In genomic region chr6:163355471-163355991, GRCh38 we compare ENCODE assay signal across 8 cellular contexts. TPM values are rescaled to one million over a fixed set of nuclear protein-coding genes. Genes with fewer than 3 reads are reported as not detected.
A peak's percentile ranks its signal among the peaks of the same experiment; 100 is the strongest.
DNase-seq lines count a peak whose midpoint lies in the region; ATAC-seq, FAIRE-seq and TF ChIP-seq lines count a peak whose summit lies in the region.

No MANE protein-coding gene starts in this region.

- H3K4me1 ChIP-seq in astrocyte (ENCODE audit: insufficient read depth, low read length) (peaks cover 23% of the 10 kb centered on the region), left lung (peaks cover 12 to 48% of the 10 kb centered on the region in 2 donors), thoracic aorta (ENCODE audit: control insufficient read depth in 1 of 2, low read depth in 2 of 2) (peaks cover 7 to 19% of the 10 kb centered on the region in 2 donors)

- H3K27me3 ChIP-seq in astrocyte (ENCODE audit: insufficient read depth, low read length) (no peaks in the 10 kb centered on the region), left lung (no peaks in the 10 kb centered on the region), thoracic aorta (replicated peaks; ENCODE audit: insufficient read depth) (no peaks in the 10 kb centered on the region)

- H3K27ac ChIP-seq in astrocyte (ENCODE audit: low read depth, low read length) (peak overlapping the region; percentile 71), left lung (peak overlapping the region; percentile 59 to 90), thoracic aorta (peak overlapping the region; percentile 30 to 86)

- H3K4me1 Mint-ChIP-seq in astrocyte (ENCODE audit: low read depth, unreplicated experiment): peaks cover 28% of the 10 kb centered on the region
- no peaks in the 10 kb centered on the region for H3K4me1 Mint-ChIP-seq in activated T-cell treated with anti-CD3 and anti-CD28 coated beads, Interleukin-2, amount 50 U/mL, for 24 hours (ENCODE audit: low read depth)

- H3K79me2 ChIP-seq in astrocyte (ENCODE audit: insufficient read depth, low read length): no peaks in the 10 kb centered on the region

- TF ChIP-seq CTCF in astrocyte (IDR thresholded peaks at IDR 0.05; ENCODE audit: insufficient read depth, low read depth, low read length) (no peak), left lung (IDR thresholded peaks at IDR 0.05) (no peak), thoracic aorta (IDR thresholded peaks at IDR 0.05) (no peak)

- FAIRE-seq in astrocyte (lab: Jason Lieb, UNC): peak; percentile 67

- peak overlapping the region; percentile 85 for H3K4me2 ChIP-seq in astrocyte (ENCODE audit: low read length)

- H3K9ac ChIP-seq in astrocyte (ENCODE audit: low read length): peak overlapping the region; percentile 52

- peak overlapping the region; percentile 93 for H3K27ac Mint-ChIP-seq in astrocyte (ENCODE audit: unreplicated experiment)
- no peak overlapping the region for H3K27ac Mint-ChIP-seq in activated T-cell treated with anti-CD3 and anti-CD28 coated beads, Interleukin-2, amount 50 U/mL, for 24 hours

- intact Hi-C loops in left lung (cut with DNase I): no loop called here

- ATAC-seq in HG03159 (IDR thresholded peaks at IDR 0.05; ENCODE audit: unreplicated experiment) (peak; percentile 24), left lung (peak; percentile 72), thoracic aorta (ENCODE audit: insufficient number of reproducible peaks, low FRiP score, low read depth) (peak; percentile 65)

- H3K27me3 Mint-ChIP-seq in astrocyte (ENCODE audit: low read depth, unreplicated experiment): no peaks in the 10 kb centered on the region
- H3K27me3 Mint-ChIP-seq in activated T-cell treated with anti-CD3 and anti-CD28 coated beads, Interleukin-2, amount 50 U/mL, for 24 hours: peaks cover 13% of the 10 kb centered on the region

- no peaks in the 10 kb centered on the region for H4K20me1 ChIP-seq in astrocyte (ENCODE audit: insufficient read depth, low read length)

- peak overlapping the region; percentile 69 for H3K4me3 Mint-ChIP-seq in astrocyte (ENCODE audit: unreplicated experiment)
- H3K4me3 Mint-ChIP-seq in activated T-cell treated with anti-CD3 and anti-CD28 coated beads, Interleukin-2, amount 50 U/mL, for 24 hours: no peak overlapping the region

- H3K36me3 Mint-ChIP-seq in astrocyte (ENCODE audit: low read depth, unreplicated experiment): no peaks in the 10 kb centered on the region
- no peaks in the 10 kb centered on the region for H3K36me3 Mint-ChIP-seq in activated T-cell treated with anti-CD3 and anti-CD28 coated beads, Interleukin-2, amount 50 U/mL, for 24 hours (ENCODE audit: low read depth)

- in situ Hi-C loops in G401 (cut with HindIII; ENCODE audit: low sequenced_read_pairs): no loop called here

- H3K36me3 ChIP-seq in astrocyte (ENCODE audit: insufficient read depth, low read length) (no peaks in the 10 kb centered on the region), left lung (no peaks in the 10 kb centered on the region), thoracic aorta (no peaks in the 10 kb centered on the region)

- peak overlapping the region; percentile 79 for H2AFZ ChIP-seq in astrocyte (ENCODE audit: low read depth, low read length)

- DNase-seq in G401 (ENCODE audit: low spot score) (peak; percentile 14), astrocyte (ENCODE audit: low read depth) (peak; percentile 81), left lung (peak; percentile 74 to 85), thoracic aorta (ENCODE audit: low spot score) (no peak), COLO668 (lab: John Stamatoyannopoulos, UW; ENCODE audit: unreplicated experiment) (no peak), NCI-H146 treated with DMSO at 0.1 percent for 48 hours (lab: John Stamatoyannopoulos, UW; ENCODE audit: unreplicated experiment) (no peak)
- no peak for DNase-seq in activated T-cell treated with anti-CD3 and anti-CD28 coated beads, Interleukin-2, amount 50 U/mL, for 24 hours

- H3K9me3 Mint-ChIP-seq in astrocyte (ENCODE audit: unreplicated experiment): no peaks in the 10 kb centered on the region
- H3K9me3 Mint-ChIP-seq in activated T-cell treated with anti-CD3 and anti-CD28 coated beads, Interleukin-2, amount 50 U/mL, for 24 hours: no peaks in the 10 kb centered on the region

- peak overlapping the region; percentile 47 for H3K4me3 ChIP-seq in astrocyte (ENCODE audit: insufficient read depth, low read depth, low read length)
- H3K4me3 ChIP-seq in left lung: no peak overlapping the region
- H3K4me3 ChIP-seq in thoracic aorta: peak overlapping the region; percentile 66

- H3K9me3 ChIP-seq in astrocyte (ENCODE audit: insufficient read depth, low read depth, low read length) (no peaks in the 10 kb centered on the region), left lung (no peaks in the 10 kb centered on the region), thoracic aorta (no peaks in the 10 kb centered on the region)

RNA-seq across cellular contexts. Expression of gene QKI, which starts 59.0 kb away (rescaled TPM):
- 107 and 133 TPM in 2 replicates for total RNA-seq in G401 (2014; rRNA removed; shearing (Covaris generic))
- total RNA-seq in astrocyte (202 and 204 TPM in 2 replicates), left lung (100 to 1,000 TPM; 162 to 195 TPM), thoracic aorta (100 to 1,000 TPM; 127 to 192 TPM)

Comparison
In these comparisons a context has a peak if more than half of its experiments do, and no peak if none do; other contexts are left out.
1. DNase-seq: peak in G401 (single experiment), astrocyte (single experiment) and left lung (2 of 2); none in thoracic aorta (single experiment), COLO668 (single experiment), activated T-cell treated with anti-CD3 and anti-CD28 coated beads, Interleukin-2, amount 50 U/mL, for 24 hours (single experiment) and NCI-H146 treated with DMSO at 0.1 percent for 48 hours (single experiment).
2. H3K4me3 ChIP-seq: peak in astrocyte (single experiment) and thoracic aorta (single experiment); none in left lung (0 of 2).
3. Peak in every context shown above with its lines, with median percentiles within 50 percentile points of each other: ATAC-seq and H3K27ac ChIP-seq.